Comparison of ENCODE assay signal across 11 cellular contexts in genomic region chr3:38038447-38038911, GRCh38. TPM values are rescaled to one million over a fixed set of nuclear protein-coding genes. Genes with fewer than 3 reads are reported as not detected.
DNase-seq lines count a peak whose midpoint lies in the region; ATAC-seq and TF ChIP-seq lines count a peak whose summit lies in the region.
"Had no signal": no experiment of that assay in that cellular context is flagged by ENCODE, and none has a peak within 500 bp of the region (broad histone marks: within the 10 kb centered on the region; RNA-seq: fewer than 3 reads in every experiment).

No MANE protein-coding gene starts in this region.

- no peak for TF ChIP-seq EP300 in gastroesophageal sphincter (IDR thresholded peaks at IDR 0.05)

- no peak for TF ChIP-seq CTCF in activated CD8-positive, alpha-beta T cell treated with anti-CD3 and anti-CD28 coated beads for 36 hours (IDR thresholded peaks at IDR 0.05)
- no peak for TF ChIP-seq CTCF in hepatocyte (IDR thresholded peaks at IDR 0.05; ENCODE audit: poor library complexity)
- no peak for TF ChIP-seq CTCF in gastroesophageal sphincter (IDR thresholded peaks at IDR 0.05)

- H3K27me3 ChIP-seq in hepatocyte (peaks cover 4% of the 10 kb centered on the region), gastroesophageal sphincter (no peaks in the 10 kb centered on the region)

- H3K79me2 ChIP-seq in hepatocyte: no peaks in the 10 kb centered on the region

- H3K4me2 ChIP-seq in hepatocyte: peak overlapping the region; percentile 95

- H3K9me2 ChIP-seq in hepatocyte (replicated peaks; ENCODE audit: insufficient read depth): no peaks in the 10 kb centered on the region

- H3K9me3 Mint-ChIP-seq in activated CD8-positive, alpha-beta memory T cell treated with anti-CD3 and anti-CD28 coated beads, Interleukin-2, amount 10 ng/mL, durations not matched to agents 7 days and 5 days (ENCODE audit: low read depth): peaks cover 7% of the 10 kb centered on the region
- H3K9me3 Mint-ChIP-seq in activated CD8-positive, alpha-beta T cell treated with anti-CD3 and anti-CD28 coated beads for 36 hours: peaks cover 9% of the 10 kb centered on the region
- peaks cover 8% of the 10 kb centered on the region for H3K9me3 Mint-ChIP-seq in stimulated activated naive CD8-positive, alpha-beta T cell treated with anti-CD3 and anti-CD28 coated beads, Interleukin-15, Interleukin-2, amounts not matched to agents 100 ng/mL and 50 ng/mL, for 24 hours

- H3K9me3 ChIP-seq in hepatocyte (ENCODE audit: low read depth) (no peaks in the 10 kb centered on the region), gastroesophageal sphincter (no peaks in the 10 kb centered on the region)

- POLR2A ChIA-PET in activated CD8-positive, alpha-beta T cell treated with anti-CD3 and anti-CD28 coated beads for 36 hours (lab: Charles Lee): interaction anchor here (1.2 to 1.3 kb wide), 2 partner anchors 35 to 41 kb away, joined by 4 to 5 read pairs; no protein-coding TSS in a partner anchor

- H3K4me1 ChIP-seq in hepatocyte (ENCODE audit: insufficient read depth) (peaks cover 9% of the 10 kb centered on the region), gastroesophageal sphincter (peaks cover 0 to 19% (median 12%) of the 10 kb centered on the region in 3 donors)

- intact Hi-C loops in activated CD8-positive, alpha-beta T cell treated with anti-CD3 and anti-CD28 coated beads for 36 hours (cut with micrococcal nuclease): no loop called here

- ATAC-seq in activated CD8-positive, alpha-beta memory T cell treated with anti-CD3 and anti-CD28 coated beads, Interleukin-2, amount 10 ng/mL, durations not matched to agents 7 days and 5 days: peak; percentile 57
- peak; percentile 69 for ATAC-seq in activated CD8-positive, alpha-beta T cell treated with anti-CD3 and anti-CD28 coated beads for 36 hours
- no peak for ATAC-seq in GM18870 (IDR thresholded peaks at IDR 0.05; ENCODE audit: unreplicated experiment)
- no peak for ATAC-seq in gastroesophageal sphincter

- H4K20me1 ChIP-seq in hepatocyte (ENCODE audit: insufficient read depth, poor library complexity, severe bottlenecking): no peaks in the 10 kb centered on the region

- peak overlapping the region; percentile 87 for H2AFZ ChIP-seq in hepatocyte

- peak overlapping the region; percentile 95 for H3K27ac Mint-ChIP-seq in activated CD8-positive, alpha-beta memory T cell treated with anti-CD3 and anti-CD28 coated beads, Interleukin-2, amount 10 ng/mL, durations not matched to agents 7 days and 5 days
- peak overlapping the region; percentile 91 for H3K27ac Mint-ChIP-seq in activated CD8-positive, alpha-beta T cell treated with anti-CD3 and anti-CD28 coated beads for 36 hours
- H3K27ac Mint-ChIP-seq in stimulated activated naive CD8-positive, alpha-beta T cell treated with anti-CD3 and anti-CD28 coated beads, Interleukin-15, Interleukin-2, amounts not matched to agents 100 ng/mL and 50 ng/mL, for 24 hours: peak overlapping the region; percentile 80

- H3K4me1 Mint-ChIP-seq in activated CD8-positive, alpha-beta memory T cell treated with anti-CD3 and anti-CD28 coated beads, Interleukin-2, amount 10 ng/mL, durations not matched to agents 7 days and 5 days: peaks cover 30% of the 10 kb centered on the region
- peaks cover 28% of the 10 kb centered on the region for H3K4me1 Mint-ChIP-seq in activated CD8-positive, alpha-beta T cell treated with anti-CD3 and anti-CD28 coated beads for 36 hours (ENCODE audit: low read depth)
- peaks cover 28% of the 10 kb centered on the region for H3K4me1 Mint-ChIP-seq in stimulated activated naive CD8-positive, alpha-beta T cell treated with anti-CD3 and anti-CD28 coated beads, Interleukin-15, Interleukin-2, amounts not matched to agents 100 ng/mL and 50 ng/mL, for 24 hours (ENCODE audit: low read depth)

- H3K27ac ChIP-seq in hepatocyte (no peak overlapping the region), gastroesophageal sphincter (no peak overlapping the region)

- H3K36me3 ChIP-seq in hepatocyte (replicated peaks; ENCODE audit: insufficient read depth, low read depth): no peaks in the 10 kb centered on the region
- no peaks in the 10 kb centered on the region for H3K36me3 ChIP-seq in gastroesophageal sphincter

- H3K36me3 Mint-ChIP-seq in activated CD8-positive, alpha-beta memory T cell treated with anti-CD3 and anti-CD28 coated beads, Interleukin-2, amount 10 ng/mL, durations not matched to agents 7 days and 5 days: peaks cover 10% of the 10 kb centered on the region
- peaks cover 7% of the 10 kb centered on the region for H3K36me3 Mint-ChIP-seq in activated CD8-positive, alpha-beta T cell treated with anti-CD3 and anti-CD28 coated beads for 36 hours (ENCODE audit: low read depth)
- peaks cover 4% of the 10 kb centered on the region for H3K36me3 Mint-ChIP-seq in stimulated activated naive CD8-positive, alpha-beta T cell treated with anti-CD3 and anti-CD28 coated beads, Interleukin-15, Interleukin-2, amounts not matched to agents 100 ng/mL and 50 ng/mL, for 24 hours (ENCODE audit: low read depth)

- H3K4me3 Mint-ChIP-seq in activated CD8-positive, alpha-beta memory T cell treated with anti-CD3 and anti-CD28 coated beads, Interleukin-2, amount 10 ng/mL, durations not matched to agents 7 days and 5 days: peak overlapping the region; percentile 55
- peak overlapping the region; percentile 60 for H3K4me3 Mint-ChIP-seq in activated CD8-positive, alpha-beta T cell treated with anti-CD3 and anti-CD28 coated beads for 36 hours
- peak overlapping the region; percentile 46 for H3K4me3 Mint-ChIP-seq in stimulated activated naive CD8-positive, alpha-beta T cell treated with anti-CD3 and anti-CD28 coated beads, Interleukin-15, Interleukin-2, amounts not matched to agents 100 ng/mL and 50 ng/mL, for 24 hours

- peaks cover 3% of the 10 kb centered on the region for H3K27me3 Mint-ChIP-seq in activated CD8-positive, alpha-beta memory T cell treated with anti-CD3 and anti-CD28 coated beads, Interleukin-2, amount 10 ng/mL, durations not matched to agents 7 days and 5 days
- H3K27me3 Mint-ChIP-seq in activated CD8-positive, alpha-beta T cell treated with anti-CD3 and anti-CD28 coated beads for 36 hours: peaks cover 8% of the 10 kb centered on the region
- no peaks in the 10 kb centered on the region for H3K27me3 Mint-ChIP-seq in stimulated activated naive CD8-positive, alpha-beta T cell treated with anti-CD3 and anti-CD28 coated beads, Interleukin-15, Interleukin-2, amounts not matched to agents 100 ng/mL and 50 ng/mL, for 24 hours

- no peak overlapping the region for H3K4me3 ChIP-seq in hepatocyte
- H3K4me3 ChIP-seq in gastroesophageal sphincter: peak overlapping the region in 1 of 2 donors; percentile 57

- CTCF ChIA-PET in activated CD8-positive, alpha-beta memory T cell treated with anti-CD3 and anti-CD28 coated beads, Interleukin-2, amount 10 ng/mL, durations not matched to agents 7 days and 5 days (lab: Charles Lee): interaction anchor here (0.8 to 3.0 kb wide), 8 partner anchors 9 to 98 kb away, joined by 3 to 17 read pairs (median 4); partner anchors contain the start of genes ACAA1 and PLCD1
- CTCF ChIA-PET in activated CD8-positive, alpha-beta T cell treated with anti-CD3 and anti-CD28 coated beads for 36 hours (lab: Charles Lee): interaction anchor here (1.1 to 2.6 kb wide), 5 partner anchors 8 to 63 kb away, joined by 3 to 9 read pairs (median 5); no protein-coding TSS in a partner anchor

- DNase-seq in activated CD8-positive, alpha-beta memory T cell treated with anti-CD3 and anti-CD28 coated beads, Interleukin-2, amount 10 ng/mL, durations not matched to agents 7 days and 5 days: peak; percentile 61
- DNase-seq in activated CD8-positive, alpha-beta memory T cell treated with anti-CD3 and anti-CD28 coated beads, Interleukin-2, amount 50 U/mL, for 48 hours: no peak
- peak; percentile 61 for DNase-seq in activated CD8-positive, alpha-beta T cell treated with anti-CD3 and anti-CD28 coated beads for 36 hours
- DNase-seq in hepatocyte (ENCODE audit: low spot score): no peak
- DNase-seq in ureter (ENCODE audit: low spot score): no peak
- DNase-seq: ACHN, NCI-H1105 had no signal

- WGBS in hepatocyte (ENCODE audit: low lambda C conversion rate, missing lambda C conversion rate): 90% methylated on average over 5 of the region's 5 CpGs
- WGBS in gastroesophageal sphincter (ENCODE audit: low coverage in 1 of 2), 2 donors: 76 to 99% methylated on average over 5 of the region's 5 CpGs

- TF ChIP-seq POLR2A in gastroesophageal sphincter (IDR thresholded peaks at IDR 0.05): no peak

RNA-seq across cellular contexts. Expression of gene DLEC1, which starts 0.5 kb away (rescaled TPM):
- total RNA-seq in activated CD8-positive, alpha-beta memory T cell treated with anti-CD3 and anti-CD28 coated beads, Interleukin-2, amount 10 ng/mL, durations not matched to agents 7 days and 5 days: 1 to 10 TPM in 1 of 2 experiments, under 1 TPM in 1; 0.26 to 1.1 TPM
- total RNA-seq in activated CD8-positive, alpha-beta T cell treated with anti-CD3 and anti-CD28 coated beads for 36 hours: under 1 TPM; 0.20 to 0.36 TPM
- 0.23 and 0.68 TPM in 2 replicates for total RNA-seq in hepatocyte
- polyA plus RNA-seq in hepatocyte: 1.5 and 1.6 TPM in 2 replicates
- total RNA-seq in gastroesophageal sphincter: under 1 TPM; 0.07 to 0.78 (median 0.16) TPM
- total RNA-seq in ureter: 5.6 TPM
- total RNA-seq: lung microvascular endothelial cell had no signal

RNA-seq across cellular contexts. Expression of gene PLCD1, which starts 9.0 kb away (rescaled TPM):
- total RNA-seq in activated CD8-positive, alpha-beta memory T cell treated with anti-CD3 and anti-CD28 coated beads, Interleukin-2, amount 10 ng/mL, durations not matched to agents 7 days and 5 days: 10 to 100 TPM; 12.3 to 20.6 TPM
- total RNA-seq in activated CD8-positive, alpha-beta T cell treated with anti-CD3 and anti-CD28 coated beads for 36 hours: 1 to 10 TPM; 6.2 to 8.2 TPM
- total RNA-seq in hepatocyte (17.1 and 22.6 TPM in 2 replicates), gastroesophageal sphincter (10 to 100 TPM; 25.4 to 29.8 (median 27.1) TPM), ureter (93.5 TPM)
- 21.7 and 24.8 TPM in 2 replicates for polyA plus RNA-seq in hepatocyte

RNA-seq across cellular contexts. Expression of gene VILL, which starts 47.9 kb away (rescaled TPM):
- total RNA-seq in activated CD8-positive, alpha-beta memory T cell treated with anti-CD3 and anti-CD28 coated beads, Interleukin-2, amount 10 ng/mL, durations not matched to agents 7 days and 5 days: 10 to 100 TPM; 15.4 to 18.3 TPM
- 10 to 100 TPM; 11.4 to 11.7 TPM for total RNA-seq in activated CD8-positive, alpha-beta T cell treated with anti-CD3 and anti-CD28 coated beads for 36 hours
- total RNA-seq in hepatocyte: 47.0 and 47.4 TPM in 2 replicates
- 39.3 and 39.7 TPM in 2 replicates for polyA plus RNA-seq in hepatocyte
- total RNA-seq in gastroesophageal sphincter: 1 to 10 TPM; 3.5 to 7.5 (median 5.2) TPM
- total RNA-seq in ureter: 46.4 TPM

Comparison
In these comparisons a context has a peak if more than half of its experiments do, and no peak if none do; other contexts are left out.
1. DNase-seq: peak in activated CD8-positive, alpha-beta memory T cell treated with anti-CD3 and anti-CD28 coated beads, Interleukin-2, amount 10 ng/mL, durations not matched to agents 7 days and 5 days (single experiment) and activated CD8-positive, alpha-beta T cell treated with anti-CD3 and anti-CD28 coated beads for 36 hours (single experiment); none in activated CD8-positive, alpha-beta memory T cell treated with anti-CD3 and anti-CD28 coated beads, Interleukin-2, amount 50 U/mL, for 48 hours (single experiment), hepatocyte (single experiment) and ureter (single experiment).
2. ATAC-seq: peak in activated CD8-positive, alpha-beta memory T cell treated with anti-CD3 and anti-CD28 coated beads, Interleukin-2, amount 10 ng/mL, durations not matched to agents 7 days and 5 days (single experiment) and activated CD8-positive, alpha-beta T cell treated with anti-CD3 and anti-CD28 coated beads for 36 hours (single experiment); none in GM18870 (single experiment) and gastroesophageal sphincter (single experiment).
3. Peak in every context shown above with its lines, with median percentiles within 50 percentile points of each other: H3K27ac Mint-ChIP-seq and H3K4me3 Mint-ChIP-seq.